1 cellular context compared by ENCODE assay signal in genomic region chr2:2748399-2749205, GRCh38.
TF ChIP-seq lines count a peak whose summit lies in the region.

No MANE protein-coding gene starts in this region.

TF ChIP-seq in HepG2, 621 proteins besides CTCF, POLR2A, EP300 and RAD21:
- TF ChIP-seq RAD51 (IDR thresholded peaks at IDR 0.05; ENCODE audit: borderline replicate concordance): no peak
- no peak for TF ChIP-seq ZNF800 (CRISPR knock-in tag; IDR thresholded peaks at IDR 0.05)
- TF ChIP-seq ZBTB33 (CRISPR knock-in tag; IDR thresholded peaks at IDR 0.05): no peak
- TF ChIP-seq CSRNP1 (CRISPR knock-in tag; IDR thresholded peaks at IDR 0.05): no peak
- TF ChIP-seq ZBTB46 (CRISPR knock-in tag; IDR thresholded peaks at IDR 0.05; ENCODE audit: borderline replicate concordance): no peak
- no peak for TF ChIP-seq PAX8 (CRISPR knock-in tag; IDR thresholded peaks at IDR 0.05; ENCODE audit: borderline replicate concordance)
- TF ChIP-seq ONECUT2 (CRISPR knock-in tag; IDR thresholded peaks at IDR 0.05): no peak
- TF ChIP-seq TSC22D2 (CRISPR knock-in tag; IDR thresholded peaks at IDR 0.05; ENCODE audit: borderline replicate concordance): no peak
- no peak for TF ChIP-seq NCOA1 (CRISPR knock-in tag; IDR thresholded peaks at IDR 0.05)
- TF ChIP-seq GMEB2 (CRISPR knock-in tag; IDR thresholded peaks at IDR 0.05; ENCODE audit: low read depth): no peak
- no peak for TF ChIP-seq ZSCAN5A (CRISPR knock-in tag; IDR thresholded peaks at IDR 0.05; ENCODE audit: borderline replicate concordance)
- TF ChIP-seq SIN3A (IDR thresholded peaks at IDR 0.05; ENCODE audit: borderline replicate concordance, low read depth, low read length): no peak
- TF ChIP-seq TARDBP (CRISPR knock-in tag; IDR thresholded peaks at IDR 0.05): no peak
- TF ChIP-seq ZNF180 (CRISPR knock-in tag; IDR thresholded peaks at IDR 0.05; ENCODE audit: borderline replicate concordance, low read depth): no peak
- TF ChIP-seq GPBP1L1 (CRISPR knock-in tag; IDR thresholded peaks at IDR 0.05): no peak
- TF ChIP-seq MAX (IDR thresholded peaks at IDR 0.05): no peak
- TF ChIP-seq KLF13 (CRISPR knock-in tag; IDR thresholded peaks at IDR 0.05): no peak
- no peak for TF ChIP-seq ZSCAN12 (CRISPR knock-in tag; IDR thresholded peaks at IDR 0.05)
- no peak for TF ChIP-seq ZFP82 (CRISPR knock-in tag; IDR thresholded peaks at IDR 0.05; ENCODE audit: borderline replicate concordance)
- TF ChIP-seq SP2 (CRISPR knock-in tag; IDR thresholded peaks at IDR 0.05): no peak
